In the genomic region with DNA sequence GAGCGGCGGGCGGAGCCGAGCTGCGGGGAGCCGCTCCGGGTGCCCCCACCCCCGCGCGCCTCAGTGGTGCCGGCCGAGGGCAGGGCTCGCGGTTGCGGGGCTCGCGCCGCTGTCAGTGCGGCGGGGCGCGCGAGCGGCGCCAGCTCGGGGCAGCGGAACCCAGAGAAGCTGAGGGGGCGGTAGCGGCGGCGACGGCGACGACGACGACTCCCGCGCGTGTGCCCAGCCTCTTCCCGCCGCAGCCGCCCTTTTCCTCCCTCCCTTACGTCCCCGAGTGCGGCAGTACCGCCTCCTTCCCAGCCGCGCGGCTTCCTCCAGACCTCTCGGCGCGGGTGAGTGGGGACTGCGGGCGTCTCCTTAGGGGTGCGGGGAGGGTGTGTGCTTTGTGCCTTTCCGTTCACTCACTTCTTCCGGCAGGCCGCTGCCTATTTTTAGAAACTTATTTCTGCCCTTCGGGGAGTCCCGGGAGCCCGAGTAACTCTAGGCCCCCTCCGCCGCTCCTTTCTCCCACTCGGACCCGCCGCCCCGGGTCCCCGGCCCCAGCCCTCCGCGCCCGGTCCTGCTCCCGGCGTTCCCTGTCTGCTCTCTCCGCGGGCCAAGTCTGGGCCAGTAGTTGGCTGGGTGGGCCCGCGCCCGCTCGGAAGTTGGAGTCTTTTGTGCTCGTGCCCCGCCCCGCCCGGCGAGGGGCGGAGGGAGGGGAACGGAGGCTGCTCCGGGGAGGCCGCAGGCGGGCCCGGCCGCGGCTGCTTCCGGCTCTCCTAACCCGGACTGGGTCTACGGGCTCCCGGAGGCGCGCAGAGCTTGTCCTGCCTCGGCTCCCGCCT, we compare ENCODE assay signal across 8 cellular contexts. TPM values are rescaled to one million over a fixed set of nuclear protein-coding genes. Genes with fewer than 3 reads are reported as not detected.
DNase-seq lines count a peak whose midpoint lies in the region; ATAC-seq and TF ChIP-seq lines count a peak whose summit lies in the region.

Gene RALY (plus strand): TSS at position 112 of the 824 bp plus-strand sequence. CDS start 78,164 bp downstream, outside the sequence.

- H3K9me3 Mint-ChIP-seq in CD14-positive monocyte: peaks cover 0 to 3% (median 0%) of the 10 kb centered on the region in 7 donors

- H3K36me3 Mint-ChIP-seq in CD14-positive monocyte: peaks cover 2 to 5% of the 10 kb centered on the region in 2 donors

- peak within 1 kb of the TSS; percentile 94 to 95 for H3K18ac ChIP-seq in mesenchymal stem cell (ENCODE audit: low read depth in 1 of 2, low read length in 2 of 2)

- H2BK12ac ChIP-seq in mesenchymal stem cell (ENCODE audit: low read length in 2 of 2): peak within 1 kb of the TSS; percentile 47 to 75

- no peak within 1 kb of the TSS for H2AK5ac ChIP-seq in mesenchymal stem cell (ENCODE audit: low read length, severe bottlenecking)

- H3K4me2 ChIP-seq in mesenchymal stem cell (ENCODE audit: low read length, poor library complexity, severe bottlenecking): peak within 1 kb of the TSS; percentile 82

- peak within 1 kb of the TSS; percentile 64 to 94 for H3K4ac ChIP-seq in mesenchymal stem cell (ENCODE audit: low read depth in 1 of 2, low read length in 2 of 2)

- no peaks in the 10 kb centered on the region for H3K9me3 ChIP-seq in effector memory CD4-positive, alpha-beta T cell (ENCODE audit: control insufficient read depth, low read length)
- no peaks in the 10 kb centered on the region for H3K9me3 ChIP-seq in mesenchymal stem cell (ENCODE audit: control insufficient read depth, low read length)

- H3K27ac ChIP-seq in effector memory CD4-positive, alpha-beta T cell (ENCODE audit: insufficient read depth, low read length, poor library complexity, severe bottlenecking): peak within 1 kb of the TSS; percentile 92
- peak within 1 kb of the TSS; percentile 95 for H3K27ac ChIP-seq in mesenchymal stem cell (ENCODE audit: low read length, poor library complexity, severe bottlenecking)

- H3K4me1 Mint-ChIP-seq in CD14-positive monocyte: peaks cover 60% of the 10 kb centered on the region

- peak within 1 kb of the TSS; percentile 95 for H3K4me3 ChIP-seq in effector memory CD4-positive, alpha-beta T cell (ENCODE audit: insufficient read depth, low read depth, low read length, poor library complexity, severe bottlenecking)
- H3K4me3 ChIP-seq in mesenchymal stem cell (ENCODE audit: insufficient read depth in 1 of 2, low read depth in 1 of 2, low read length in 2 of 2): peak within 1 kb of the TSS; percentile 87 to 93

- ATAC-seq in GM19351 (IDR thresholded peaks at IDR 0.05; ENCODE audit: unreplicated experiment): peak; percentile 46
- peak; percentile 36 for ATAC-seq in HG03520 (IDR thresholded peaks at IDR 0.05; ENCODE audit: unreplicated experiment)

- peak within 1 kb of the TSS; percentile 90 for H2AFZ ChIP-seq in mesenchymal stem cell (ENCODE audit: low read depth, low read length)

- peak within 1 kb of the TSS; percentile 99 for H2BK120ac ChIP-seq in mesenchymal stem cell (ENCODE audit: low read depth, low read length)

- peaks cover 0 to 7% (median 1%) of the 10 kb centered on the region in 3 donors for H3K27me3 Mint-ChIP-seq in CD14-positive monocyte (ENCODE audit: low read depth in 3 of 3)

- H3K36me3 ChIP-seq in effector memory CD4-positive, alpha-beta T cell (ENCODE audit: control insufficient read depth, insufficient read depth, low read length): no peaks in the 10 kb centered on the region
- peaks cover 0 to 5% of the 10 kb centered on the region in 2 experiments for H3K36me3 ChIP-seq in mesenchymal stem cell (ENCODE audit: control insufficient read depth in 1 of 2, insufficient read depth in 2 of 2, low read depth in 1 of 2, low read length in 2 of 2)

- peaks cover 49% of the 10 kb centered on the region for H3K4me1 ChIP-seq in effector memory CD4-positive, alpha-beta T cell (ENCODE audit: control insufficient read depth, insufficient read depth, low read length, poor library complexity, severe bottlenecking)
- H3K4me1 ChIP-seq in mesenchymal stem cell (ENCODE audit: control insufficient read depth, insufficient read depth, low read depth, low read length): peaks cover 7% of the 10 kb centered on the region

- TF ChIP-seq CTCF in CD14-positive monocyte (IDR thresholded peaks at IDR 0.05): no peak

- no peaks in the 10 kb centered on the region for H3K27me3 ChIP-seq in effector memory CD4-positive, alpha-beta T cell (replicated peaks; ENCODE audit: control insufficient read depth, insufficient read depth, low read length, poor library complexity, severe bottlenecking)
- H3K27me3 ChIP-seq in mesenchymal stem cell (ENCODE audit: control insufficient read depth in 1 of 2, insufficient read depth in 1 of 2, low read length in 2 of 2): no peaks in the 10 kb centered on the region

- H3K23ac ChIP-seq in mesenchymal stem cell (ENCODE audit: low read length in 2 of 2): no peak within 1 kb of the TSS

- under 1% methylated on average over 39 of the region's 100 CpGs for WGBS in mesenchymal stem cell

- H3K27ac Mint-ChIP-seq in CD14-positive monocyte: peak within 1 kb of the TSS; percentile 94 to 99 (median 98)

- intact Hi-C loops in CD14-positive monocyte (cut with micrococcal nuclease): loop anchor here (2.0 to 10.0 kb wide), 10 partner anchors 117 to 1623 kb away; partner anchors contain the start of genes C20orf144 (in 2 of the 2), ACTL10 (in 1 of the 2), AHCY (in 1 of the 2) and CBFA2T2 (in 1 of the 2)

- peak within 1 kb of the TSS; percentile 68 to 99 for H3K14ac ChIP-seq in mesenchymal stem cell (ENCODE audit: low read length in 2 of 2)

- peak within 1 kb of the TSS; percentile 96 for H4K8ac ChIP-seq in mesenchymal stem cell (ENCODE audit: low read length)

- peak within 1 kb of the TSS; percentile 96 for H3K9ac ChIP-seq in mesenchymal stem cell (ENCODE audit: low read length)

- H3K4me3 Mint-ChIP-seq in CD14-positive monocyte: peak within 1 kb of the TSS; percentile 96 to 99

- H2BK15ac ChIP-seq in mesenchymal stem cell (ENCODE audit: low read depth, poor library complexity, severe bottlenecking): peak within 1 kb of the TSS; percentile 92

- peak within 1 kb of the TSS; percentile 97 for H2BK5ac ChIP-seq in mesenchymal stem cell (ENCODE audit: low read depth, low read length, poor library complexity, severe bottlenecking)

- DNase-seq in CD14-positive monocyte (ENCODE audit: low spot score) (peak; percentile 62), NCI-H82 (lab: John Stamatoyannopoulos, UW) (peak; percentile 85), mesenchymal stem cell (peak; percentile 83)
- peak; percentile 32 to 69 for DNase-seq in activated CD8-positive, alpha-beta memory T cell treated with anti-CD3 and anti-CD28 coated beads for 1 hour (ENCODE audit: extremely low read depth in 1 of 2, low read depth in 1 of 2)
- peak; percentile 68 to 74 (median 73) for DNase-seq in effector memory CD4-positive, alpha-beta T cell
- peak; percentile 67 for DNase-seq in stimulated activated CD8-positive, alpha-beta memory T cell treated with anti-CD3 and anti-CD28 coated beads, Interleukin-12 subunit alpha, Interleukin-12 subunit beta, amount 100 ng/mL, for 4 hours (ENCODE audit: low read depth)

- H4K91ac ChIP-seq in mesenchymal stem cell (ENCODE audit: low read length): peak within 1 kb of the TSS; percentile 93

- peaks cover 14% of the 10 kb centered on the region for H3K79me1 ChIP-seq in mesenchymal stem cell (replicated peaks; ENCODE audit: low read length, poor library complexity, severe bottlenecking)

RNA-seq across cellular contexts. Expression of gene RALY, which starts in this region (rescaled TPM):
- 100 to 1,000 TPM; 152 to 154 TPM for polyA plus RNA-seq in CD14-positive monocyte
- polyA plus RNA-seq in mesenchymal stem cell (2013, experiment 1 of 2): 89.2 TPM
- polyA plus RNA-seq in mesenchymal stem cell (2013, experiment 2 of 2): 90.9 TPM

Comparison
In these comparisons a context has a peak if more than half of its experiments do, and no peak if none do; other contexts are left out.
1. Peak in every context shown above with its lines: DNase-seq, ATAC-seq, H3K4me3 ChIP-seq and H3K27ac ChIP-seq.